33 cellular contexts compared by ENCODE assay signal in genomic region chr2:42414648-42415047, GRCh38.
"Had no signal": no experiment of that assay in that cellular context is flagged by ENCODE, and none has a peak within 500 bp of the region (broad histone marks: within the 10 kb centered on the region; RNA-seq: fewer than 3 reads in every experiment).

No MANE protein-coding gene starts in this region.

- ATAC-seq: activated naive CD4-positive, alpha-beta T cell treated with anti-CD3 and anti-CD28 coated beads, Interleukin-2, amount 50 U/mL, for 72 hours; activated naive CD8-positive, alpha-beta T cell treated with anti-CD3 and anti-CD28 coated beads, Interleukin-2, amount 50 U/mL, for 24 hours; activated T-cell treated with anti-CD3 and anti-CD28 coated beads, Interleukin-2, amount 50 U/mL, for 4 hours; activated T-cell treated with anti-CD3 and anti-CD28 coated beads, Interleukin-2, amount 50 U/mL, for 72 hours; activated T-helper 17 cell treated with anti-CD3 and anti-CD28 coated beads, Interleukin-2, amount 50 U/mL, for 72 hours; body of pancreas had no signal

- H3K27ac ChIP-seq: adrenal gland, ascending aorta, body of pancreas, brain microvascular endothelial cell, breast epithelium, cardiac muscle cell had no signal

- H3K9me3 ChIP-seq: body of pancreas had no signal

- H3K36me3 ChIP-seq: adrenal gland, ascending aorta, brain microvascular endothelial cell, breast epithelium, cardiac muscle cell had no signal

- DNase-seq: activated effector memory CD4-positive, alpha-beta T cell treated with anti-CD3 and anti-CD28 coated beads, Interleukin-2, amount 50 U/mL, for 16 hours; activated effector memory CD4-positive, alpha-beta T cell treated with Interleukin-2 at 50 U/mL for 16 hours; activated gamma-delta T cell; activated gamma-delta T cell treated with Interleukin-2 at 50 U/mL for 16 hours; activated naive CD4-positive, alpha-beta T cell; activated naive CD4-positive, alpha-beta T cell treated with anti-CD3 and anti-CD28 coated beads for 36 hours; activated naive CD4-positive, alpha-beta T cell treated with anti-CD3 and anti-CD28 coated beads, Interleukin-2, amount 10 ng/mL, durations not matched to agents 7 days and 5 days; activated naive CD4-positive, alpha-beta T cell treated with anti-CD3 and anti-CD28 coated beads, Interleukin-2, amount 50 U/mL, for 16 hours; activated naive CD4-positive, alpha-beta T cell treated with Interleukin-2 at 50 U/mL for 16 hours; activated naive CD8-positive, alpha-beta T cell treated with anti-CD3 and anti-CD28 coated beads for 36 hours; activated naive CD8-positive, alpha-beta T cell treated with anti-CD3 and anti-CD28 coated beads, Interleukin-2, amount 10 ng/mL, durations not matched to agents 7 days and 5 days; activated naive CD8-positive, alpha-beta T cell treated with anti-CD3 and anti-CD28 coated beads, Interleukin-2, amount 50 U/mL, for 24 hours; activated T-cell treated with anti-CD3 and anti-CD28 coated beads, Interleukin-2, amount 50 U/mL, for 24 hours; activated T-cell treated with anti-CD3 and anti-CD28 coated beads, Interleukin-2, amount 50 U/mL, for 4 hours; activated T-cell treated with anti-CD3 and anti-CD28 coated beads, Interleukin-2, amount 50 U/mL, for 48 hours; activated T-cell treated with anti-CD3 and anti-CD28 coated beads, Interleukin-2, amount 50 U/mL, for 72 hours; adrenal gland; amniotic stem cell; amygdala; anterior cingulate cortex; aorta; body of pancreas; brain microvascular endothelial cell; caudate nucleus; central memory CD4-positive, alpha-beta T cell; cerebellar nuclear complex had no signal

- H3K27me3 ChIP-seq: adrenal gland, ascending aorta, body of pancreas, brain microvascular endothelial cell, breast epithelium, cardiac muscle cell had no signal

- FAIRE-seq: astrocyte, bronchial epithelial cell had no signal

- H3K4me3 ChIP-seq: adrenal gland, ascending aorta, breast epithelium, cardiac muscle cell had no signal

- H3K4me1 ChIP-seq: ascending aorta, body of pancreas, breast epithelium had no signal
